20 cellular contexts compared by ENCODE assay signal in genomic region chr14:53227154-53227718, GRCh38.
DNase-seq lines count a peak whose midpoint lies in the region; ATAC-seq, FAIRE-seq and TF ChIP-seq lines count a peak whose summit lies in the region.
"Had no signal": no experiment of that assay in that cellular context is flagged by ENCODE, and none has a peak within 500 bp of the region (broad histone marks: within the 10 kb centered on the region; RNA-seq: fewer than 3 reads in every experiment).

No MANE protein-coding gene starts in this region.

- DNase-seq in HTR-8/SVneo (ENCODE audit: insufficient read length, low spot score), result no peak
- DNase-seq in RPMI7951 (ENCODE audit: low read depth), result peak; percentile 78
- no peak for DNase-seq in bronchial epithelial cell (ENCODE audit: low read depth)
- no peak for DNase-seq in trophoblast cell
- DNase-seq in DMS 273 treated with DMSO at 0.1 percent for 48 hours (lab: John Stamatoyannopoulos, UW), result no peak
- DNase-seq in activated gamma-delta T cell treated with Interleukin-2 at 50 U/mL for 16 hours, result no peak
- no peak for DNase-seq in midbrain (lab: John Stamatoyannopoulos, UW)
- DNase-seq: ACHN, DMS53, H7, HFFc6, KG1 had no signal

- H3K27ac ChIP-seq in trophoblast cell (ENCODE audit: low read depth, low read length), result no peak overlapping the region
- H3K27ac ChIP-seq: HL-60 had no signal

- FAIRE-seq in HTR-8/SVneo (lab: Jason Lieb, UNC), result peak; percentile 65
- peak; percentile 36 for FAIRE-seq in bronchial epithelial cell (lab: Jason Lieb, UNC)
- FAIRE-seq: A204.1, G401.6, GM12891 had no signal

- no peak overlapping the region for H3K4ac ChIP-seq in trophoblast cell (ENCODE audit: low read depth, low read length)

- H4K91ac ChIP-seq in trophoblast cell (ENCODE audit: low read depth, low read length), result no peak overlapping the region

- no peak overlapping the region for H3K23ac ChIP-seq in trophoblast cell (ENCODE audit: low read length)

- TF ChIP-seq CTCF in bronchial epithelial cell (IDR thresholded peaks at IDR 0.05; ENCODE audit: insufficient read depth, low read length, severe bottlenecking), result no peak

- H3K9ac ChIP-seq in trophoblast cell (ENCODE audit: low read length), result no peak overlapping the region

- H3K36me3 ChIP-seq in bronchial epithelial cell (ENCODE audit: control insufficient read depth, insufficient read depth, low read length) (no peaks in the 10 kb centered on the region), trophoblast cell (ENCODE audit: control insufficient read depth in 1 of 2, insufficient read depth in 2 of 2, low read length in 2 of 2) (no peaks in the 10 kb centered on the region)
- H3K36me3 ChIP-seq: BE2C had no signal

- no peak overlapping the region for H4K8ac ChIP-seq in trophoblast cell (ENCODE audit: low read depth, low read length)

- no peak overlapping the region for H2BK120ac ChIP-seq in trophoblast cell (ENCODE audit: insufficient read depth, low read length, poor library complexity)

- no peak overlapping the region for H3K14ac ChIP-seq in trophoblast cell (ENCODE audit: low read length)

- no peak overlapping the region for H3K4me3 ChIP-seq in bronchial epithelial cell (ENCODE audit: low read depth, low read length)
- H3K4me3 ChIP-seq in trophoblast cell (ENCODE audit: low read depth, low read length), result peak overlapping the region; percentile 28
- H3K4me3 ChIP-seq: GM23338 had no signal

- no peak overlapping the region for H2AFZ ChIP-seq in trophoblast cell (ENCODE audit: insufficient read depth, low read length, poor library complexity)
- H2AFZ ChIP-seq: GM23338 had no signal

- no peak for ATAC-seq in GM18511 (IDR thresholded peaks at IDR 0.05; ENCODE audit: unreplicated experiment)
- ATAC-seq: GM23338, HCT116 had no signal

- no peak overlapping the region for H3K4me2 ChIP-seq in trophoblast cell (ENCODE audit: low read length)
- H3K4me2 ChIP-seq: GM23338 had no signal

- no peak overlapping the region for H2BK12ac ChIP-seq in trophoblast cell (ENCODE audit: low read length)

- no peak overlapping the region for H4K12ac ChIP-seq in trophoblast cell (ENCODE audit: low read depth, low read length)

- no peak overlapping the region for H2AK5ac ChIP-seq in trophoblast cell (ENCODE audit: low read length)

- H3K79me1 ChIP-seq in trophoblast cell (ENCODE audit: low read length), result no peaks in the 10 kb centered on the region

- H3K18ac ChIP-seq in trophoblast cell (ENCODE audit: low read length), result no peak overlapping the region

- H3K27me3 ChIP-seq in bronchial epithelial cell (ENCODE audit: control insufficient read depth, insufficient read depth, low read length), result no peaks in the 10 kb centered on the region
- no peaks in the 10 kb centered on the region for H3K27me3 ChIP-seq in trophoblast cell (ENCODE audit: insufficient read depth, low read length)
- H3K27me3 ChIP-seq: BE2C had no signal

- no CpG with 5 or more reads among the region's 4 CpGs for WGBS in trophoblast cell (ENCODE audit: extremely low coverage, insufficient coverage, insufficient read length)

- H2BK5ac ChIP-seq in trophoblast cell (ENCODE audit: low read depth, low read length, poor library complexity), result no peak overlapping the region

- no peaks in the 10 kb centered on the region for H3K4me1 ChIP-seq in trophoblast cell (ENCODE audit: control insufficient read depth in 1 of 2, insufficient read depth in 2 of 2, low read length in 2 of 2)
- H3K4me1 ChIP-seq: BE2C had no signal

- no peaks in the 10 kb centered on the region for H3K79me2 ChIP-seq in trophoblast cell (ENCODE audit: control insufficient read depth, insufficient read depth, low read length, poor library complexity)

- H3K9me3 ChIP-seq in trophoblast cell (ENCODE audit: insufficient read depth, low read depth, low read length), result no peaks in the 10 kb centered on the region
- H3K9me3 ChIP-seq: BE2C had no signal
